In genomic region chr1:214476958-214477870, GRCh38 we compare ENCODE assay signal across 9 cellular contexts.
DNase-seq lines count a peak whose midpoint lies in the region; ATAC-seq and TF ChIP-seq lines count a peak whose summit lies in the region.
"Had no signal": no experiment of that assay in that cellular context is flagged by ENCODE, and none has a peak within 500 bp of the region (broad histone marks: within the 10 kb centered on the region; RNA-seq: fewer than 3 reads in every experiment).

No MANE protein-coding gene starts in this region.

- DNase-seq in HCT116 (ENCODE audit: low read depth, low spot score): no peak
- peak; percentile 99 for DNase-seq in amniotic epithelial cell (ENCODE audit: low read depth)
- DNase-seq in hepatocyte (ENCODE audit: low spot score): no peak
- peak; percentile 51 to 59 for DNase-seq in thyroid gland
- DNase-seq in NCI-H187 treated with DMSO at 0.1 percent for 48 hours (lab: John Stamatoyannopoulos, UW): no peak
- no peak for DNase-seq in NCI-H1694 (lab: John Stamatoyannopoulos, UW)
- DNase-seq in iPS-NIHi11 (ENCODE audit: low spot score): no peak
- DNase-seq: activated naive CD4-positive, alpha-beta T cell; T-helper 9 cell had no signal

- WGBS in hepatocyte (ENCODE audit: low lambda C conversion rate, missing lambda C conversion rate): 71% methylated on average over 7 of the region's 7 CpGs
- WGBS in thyroid gland, 2 donors: 39 to 40% methylated on average over 7 of the region's 7 CpGs

- POLR2A ChIA-PET in HCT116 (lab: Charles Lee): interaction anchor here (0.6 kb wide), 1 partner anchor 190 kb away, joined by 3 read pairs; no protein-coding TSS in a partner anchor

- no TSS peak for BruUV-seq in HCT116 (replicated peaks; lab: Mats Ljungman, UMichigan)

- CTCF ChIA-PET in HCT116 (lab: Charles Lee): no interaction called here

- no peak overlapping the region; a peak in 1 of 4 replicates for H3K4me3 ChIP-seq in HCT116 (replicated peaks in 1 of 2; ENCODE audit: low read depth in 1 of 2, low read length in 2 of 2)
- H3K4me3 ChIP-seq in hepatocyte: no peak overlapping the region
- no peak overlapping the region for H3K4me3 ChIP-seq in thyroid gland (replicated peaks in 1 of 3)

- TF ChIP-seq POLR2A in HCT116 (IDR thresholded peaks at IDR 0.05; ENCODE audit: borderline replicate concordance, extremely low read depth, insufficient read depth, insufficient read length) (no peak), thyroid gland (IDR thresholded peaks at IDR 0.05) (no peak)

- H3K27ac ChIP-seq in HCT116 (ENCODE audit: low read depth, low read length): peak overlapping the region; percentile 88
- H3K27ac ChIP-seq in hepatocyte: peak overlapping the region; percentile 86
- H3K27ac ChIP-seq in thyroid gland: peak overlapping the region; percentile 42 to 67 (median 46)

- peaks cover 45 to 52% of the 10 kb centered on the region in 2 experiments for H3K4me1 ChIP-seq in HCT116 (ENCODE audit: control insufficient read depth in 1 of 2, insufficient read depth in 2 of 2, low read length in 2 of 2)
- H3K4me1 ChIP-seq in hepatocyte (ENCODE audit: insufficient read depth): peaks cover 50% of the 10 kb centered on the region
- H3K4me1 ChIP-seq in thyroid gland: peaks cover 29 to 30% of the 10 kb centered on the region in 2 donors

- TF ChIP-seq RAD21 in HCT116 (IDR thresholded peaks at IDR 0.05; ENCODE audit: low read depth): no peak

- H3K27me3 ChIP-seq in HCT116 (ENCODE audit: insufficient read depth, low read length) (no peaks in the 10 kb centered on the region), hepatocyte (no peaks in the 10 kb centered on the region), thyroid gland (no peaks in the 10 kb centered on the region)

- peaks cover 67% of the 10 kb centered on the region for H3K79me2 ChIP-seq in HCT116 (ENCODE audit: insufficient read depth, low read length)
- peaks cover 74% of the 10 kb centered on the region for H3K79me2 ChIP-seq in hepatocyte

- ATAC-seq in HCT116: no peak

- H4K20me1 ChIP-seq in HCT116 (ENCODE audit: insufficient read depth) (peaks cover 6% of the 10 kb centered on the region; the same call in 1 of the 2 replicates), hepatocyte (ENCODE audit: insufficient read depth, poor library complexity, severe bottlenecking) (no peaks in the 10 kb centered on the region)

- intact Hi-C loops in HCT116 (cut with micrococcal nuclease): no loop called here
- intact Hi-C loops in thyroid gland (cut with DNase I): no loop called here

- no peak for TF ChIP-seq CTCF in HCT116 (IDR thresholded peaks at IDR 0.05 in 2 of 3, conservative IDR thresholded peaks at IDR 0.05 in 1 of 3; ENCODE audit: borderline replicate concordance in 1 of 3, insufficient read depth in 1 of 3, low read depth in 2 of 3, low read length in 2 of 3)
- TF ChIP-seq CTCF in hepatocyte (IDR thresholded peaks at IDR 0.05; ENCODE audit: poor library complexity): no peak
- TF ChIP-seq CTCF in thyroid gland (IDR thresholded peaks at IDR 0.05): no peak

- peak overlapping the region; percentile 68 for H3K4me2 ChIP-seq in HCT116 (ENCODE audit: low read length)
- H3K4me2 ChIP-seq in hepatocyte: peak overlapping the region; percentile 64

- H3K9me2 ChIP-seq in HCT116 (ENCODE audit: insufficient read depth) (no peaks in the 10 kb centered on the region), hepatocyte (replicated peaks; ENCODE audit: insufficient read depth) (no peaks in the 10 kb centered on the region)

- H3K36me3 ChIP-seq in HCT116 (ENCODE audit: control insufficient read depth in 1 of 2, insufficient read depth in 2 of 2, low read length in 2 of 2) (no peaks in the 10 kb centered on the region), hepatocyte (replicated peaks; ENCODE audit: insufficient read depth, low read depth) (no peaks in the 10 kb centered on the region), thyroid gland (no peaks in the 10 kb centered on the region)

- H3K9me3 ChIP-seq in HCT116 (ENCODE audit: control insufficient read depth in 1 of 2, insufficient read depth in 1 of 2, low read depth in 1 of 2, low read length in 2 of 2) (no peaks in the 10 kb centered on the region), hepatocyte (ENCODE audit: low read depth) (no peaks in the 10 kb centered on the region), thyroid gland (no peaks in the 10 kb centered on the region)

- H2AFZ ChIP-seq in HCT116 (ENCODE audit: low read depth, low read length, poor library complexity, severe bottlenecking): no peak overlapping the region
- no peak overlapping the region for H2AFZ ChIP-seq in hepatocyte

- peak overlapping the region; percentile 26; the same call in 1 of the 2 replicates for H3K9ac ChIP-seq in HCT116 (ENCODE audit: low read length)

- RAD21 ChIA-PET in HCT116 (lab: Charles Lee; ENCODE audit: low non-redundant PET in 1 of 2, low total read pairs in 2 of 2, uncharacterized antibody in 2 of 2, unreplicated experiment in 2 of 2): no interaction called here

TF ChIP-seq in HCT116, 20 proteins besides CTCF, POLR2A, EP300 and RAD21:
- TF ChIP-seq EZH2 (IDR thresholded peaks at IDR 0.05): no peak
- TF ChIP-seq SIN3A (IDR thresholded peaks at IDR 0.05; ENCODE audit: low read depth): no peak
- no peak for TF ChIP-seq MAX (IDR thresholded peaks at IDR 0.05)
- no peak for TF ChIP-seq ZNF274 (IDR thresholded peaks at IDR 0.05; ENCODE audit: low read depth, low read length)
- TF ChIP-seq CEBPB (IDR thresholded peaks at IDR 0.05; ENCODE audit: low read depth): peak; percentile 53; the same call in 1 of the 2 replicates
- no peak for TF ChIP-seq SRF (IDR thresholded peaks at IDR 0.05; ENCODE audit: low read depth)
- TF ChIP-seq EZH2phosphoT487 (IDR thresholded peaks at IDR 0.05; ENCODE audit: borderline replicate concordance): no peak
- no peak for TF ChIP-seq POLR2AphosphoS5 (IDR thresholded peaks at IDR 0.05; ENCODE audit: low read depth, low read length)

Comparison
In these comparisons a context has a peak if more than half of its experiments do, and no peak if none do; other contexts are left out.
1. DNase-seq: peak in amniotic epithelial cell (single experiment) and thyroid gland (2 of 2); none in HCT116 (single experiment), hepatocyte (single experiment), NCI-H187 treated with DMSO at 0.1 percent for 48 hours (single experiment), NCI-H1694 (single experiment) and iPS-NIHi11 (single experiment).
2. Peak in every context shown above with its lines, with median percentiles within 50 percentile points of each other: H3K27ac ChIP-seq.